ENCODE assay signal across 15 cellular contexts in genomic region chr13:98650376-98651107, GRCh38.
DNase-seq lines count a peak whose midpoint lies in the region; ATAC-seq and TF ChIP-seq lines count a peak whose summit lies in the region.
"Had no signal": no experiment of that assay in that cellular context is flagged by ENCODE, and none has a peak within 500 bp of the region (broad histone marks: within the 10 kb centered on the region; RNA-seq: fewer than 3 reads in every experiment).

No MANE protein-coding gene starts in this region.

- H3K79me2 ChIP-seq in GM23338 (replicated peaks; ENCODE audit: insufficient read depth): no peaks in the 10 kb centered on the region
- no peaks in the 10 kb centered on the region for H3K79me2 ChIP-seq in PC-3 (ENCODE audit: low read length)

- peaks cover 2% of the 10 kb centered on the region for H3K4me1 Mint-ChIP-seq in GM23338
- H3K4me1 Mint-ChIP-seq in activated CD8-positive, alpha-beta T cell treated with anti-CD3 and anti-CD28 coated beads for 36 hours (ENCODE audit: low read depth): peaks cover 4% of the 10 kb centered on the region

- TF ChIP-seq POLR2A in prostate gland (IDR thresholded peaks at IDR 0.05): no peak

- H3K36me3 ChIP-seq in GM23338 (ENCODE audit: insufficient read depth): no peaks in the 10 kb centered on the region
- H3K36me3 ChIP-seq in PC-3 (ENCODE audit: low read depth, low read length): no peaks in the 10 kb centered on the region
- no peaks in the 10 kb centered on the region for H3K36me3 ChIP-seq in prostate gland

- H4K20me1 ChIP-seq in GM23338 (replicated peaks; ENCODE audit: insufficient read depth) (no peaks in the 10 kb centered on the region), PC-3 (ENCODE audit: low read length) (no peaks in the 10 kb centered on the region)

- H3K9ac ChIP-seq in PC-3 (ENCODE audit: low read length): no peak overlapping the region

- no peak overlapping the region for H3K27ac ChIP-seq in GM23338 (ENCODE audit: low read depth)
- peak overlapping the region; percentile 70 for H3K27ac ChIP-seq in PC-3 (ENCODE audit: low read length)
- H3K27ac ChIP-seq in prostate gland: peak overlapping the region in 1 of 2 donors; percentile 9

- ATAC-seq in GM23338: no peak
- ATAC-seq in PC-3: peak; percentile 54
- peak; percentile 91 for ATAC-seq in esophagus mucosa
- ATAC-seq in GM18861 (IDR thresholded peaks at IDR 0.05; ENCODE audit: unreplicated experiment): no peak
- ATAC-seq in HG02798 (IDR thresholded peaks at IDR 0.05; ENCODE audit: poor library complexity, unreplicated experiment): no peak
- ATAC-seq in activated CD8-positive, alpha-beta T cell treated with anti-CD3 and anti-CD28 coated beads for 36 hours: no peak
- ATAC-seq: naive thymus-derived CD8-positive, alpha-beta T cell had no signal

- no peak overlapping the region for H3K4me3 Mint-ChIP-seq in GM23338
- no peak overlapping the region for H3K4me3 Mint-ChIP-seq in activated CD8-positive, alpha-beta T cell treated with anti-CD3 and anti-CD28 coated beads for 36 hours
- H3K4me3 Mint-ChIP-seq: B cell; naive thymus-derived CD8-positive, alpha-beta T cell had no signal

- H3K4me3 ChIP-seq in GM23338 (no peak overlapping the region), PC-3 (ENCODE audit: low read length) (no peak overlapping the region), prostate gland (no peak overlapping the region)

- no peak overlapping the region for H3K27ac Mint-ChIP-seq in GM23338
- H3K27ac Mint-ChIP-seq in activated CD8-positive, alpha-beta T cell treated with anti-CD3 and anti-CD28 coated beads for 36 hours: no peak overlapping the region
- H3K27ac Mint-ChIP-seq: B cell; naive thymus-derived CD8-positive, alpha-beta T cell had no signal

- no peaks in the 10 kb centered on the region for H3K27me3 ChIP-seq in GM23338 (ENCODE audit: insufficient read depth)
- H3K27me3 ChIP-seq in PC-3 (ENCODE audit: low read length): no peaks in the 10 kb centered on the region
- no peaks in the 10 kb centered on the region for H3K27me3 ChIP-seq in prostate gland (replicated peaks; ENCODE audit: insufficient read depth)

- TF ChIP-seq CTCF in GM23338 (conservative IDR thresholded peaks at IDR 0.05; ENCODE audit: low read depth in 2 of 2): no peak
- no peak for TF ChIP-seq CTCF in PC-3 (conservative IDR thresholded peaks at IDR 0.05; ENCODE audit: low read depth, low read length)
- no peak for TF ChIP-seq CTCF in prostate gland (IDR thresholded peaks at IDR 0.05)
- no peak for TF ChIP-seq CTCF in activated CD8-positive, alpha-beta T cell treated with anti-CD3 and anti-CD28 coated beads for 36 hours (IDR thresholded peaks at IDR 0.05)

- 38% methylated on average over 12 of the region's 12 CpGs for WGBS in prostate gland

- peaks cover 8% of the 10 kb centered on the region for H3K27me3 Mint-ChIP-seq in GM23338 (ENCODE audit: insufficient read depth, low read depth, poor library complexity)
- H3K27me3 Mint-ChIP-seq in activated CD8-positive, alpha-beta T cell treated with anti-CD3 and anti-CD28 coated beads for 36 hours: peaks cover 2% of the 10 kb centered on the region

- CTCF ChIA-PET in PC-3 (lab: Charles Lee): no interaction called here
- CTCF ChIA-PET in activated CD8-positive, alpha-beta T cell treated with anti-CD3 and anti-CD28 coated beads for 36 hours (lab: Charles Lee): interaction anchor here (1.0 to 9.8 kb wide), 7 partner anchors 15 to 209 kb away, joined by 3 to 160 read pairs (median 4); no protein-coding TSS in a partner anchor

- no peaks in the 10 kb centered on the region for H3K9me3 Mint-ChIP-seq in GM23338
- H3K9me3 Mint-ChIP-seq in activated CD8-positive, alpha-beta T cell treated with anti-CD3 and anti-CD28 coated beads for 36 hours: no peaks in the 10 kb centered on the region
- H3K9me3 Mint-ChIP-seq: naive thymus-derived CD8-positive, alpha-beta T cell had no signal

- POLR2A ChIA-PET in PC-3 (lab: Charles Lee; ENCODE audit: unreplicated experiment): interaction anchor here (0.6 kb wide), 1 partner anchor 184 kb away, joined by 4 read pairs; no protein-coding TSS in a partner anchor
- POLR2A ChIA-PET in activated CD8-positive, alpha-beta T cell treated with anti-CD3 and anti-CD28 coated beads for 36 hours (lab: Charles Lee): no interaction called here

- no peaks in the 10 kb centered on the region for H3F3A ChIP-seq in GM23338 (replicated peaks; ENCODE audit: low read depth)
- no peaks in the 10 kb centered on the region for H3F3A ChIP-seq in PC-3 (ENCODE audit: low read length, unreplicated experiment)

- BruUV-seq in PC-3 (replicated peaks; lab: Mats Ljungman, UMichigan): TSS peak; percentile 26

- DNase-seq in GM23338 (ENCODE audit: low spot score) (no peak), PC-3 (peak; percentile 88), prostate gland (ENCODE audit: low spot score) (peak; percentile 85)
- DNase-seq in stimulated activated CD4-positive, alpha-beta T cell treated with anti-CD3 and anti-CD28 coated beads, Interleukin-12 subunit alpha, Interleukin-12 subunit beta, amount 100 ng/mL, for 4 hours: no peak
- DNase-seq in activated CD8-positive, alpha-beta T cell treated with anti-CD3 and anti-CD28 coated beads for 36 hours: no peak
- DNase-seq: activated CD4-positive, alpha-beta T cell treated with anti-CD3 and anti-CD28 coated beads for 48 hours; naive thymus-derived CD8-positive, alpha-beta T cell; NCI-H187; retina; stimulated activated CD4-positive, alpha-beta T cell treated with anti-CD3 and anti-CD28 coated beads, Interleukin-4, amount 100 ng/mL, for 24 hours; stimulated activated naive CD4-positive, alpha-beta T cell treated with Interleukin-2 at 50 U/mL for 16 hours had no signal

- no peaks in the 10 kb centered on the region for H3K4me1 ChIP-seq in GM23338 (ENCODE audit: insufficient read depth)
- peaks cover 22% of the 10 kb centered on the region for H3K4me1 ChIP-seq in PC-3 (ENCODE audit: insufficient read depth, low read length)
- no peaks in the 10 kb centered on the region for H3K4me1 ChIP-seq in prostate gland (replicated peaks)

- intact Hi-C loops in PC-3 (cut with micrococcal nuclease): loop anchor here (2.0 to 10.0 kb wide), 3 partner anchors 46 to 166 kb away; no protein-coding TSS in a partner anchor
- intact Hi-C loops in prostate gland (cut with DNase I): no loop called here
- intact Hi-C loops in activated CD8-positive, alpha-beta T cell treated with anti-CD3 and anti-CD28 coated beads for 36 hours (cut with micrococcal nuclease): no loop called here

- H3K9me2 ChIP-seq in GM23338 (ENCODE audit: insufficient read depth) (no peaks in the 10 kb centered on the region), PC-3 (replicated peaks; ENCODE audit: low read length) (no peaks in the 10 kb centered on the region)

- no peaks in the 10 kb centered on the region for H3K36me3 Mint-ChIP-seq in GM23338 (ENCODE audit: low read depth)
- no peaks in the 10 kb centered on the region for H3K36me3 Mint-ChIP-seq in activated CD8-positive, alpha-beta T cell treated with anti-CD3 and anti-CD28 coated beads for 36 hours (ENCODE audit: low read depth)
- H3K36me3 Mint-ChIP-seq: naive thymus-derived CD8-positive, alpha-beta T cell had no signal

- no peaks in the 10 kb centered on the region for H3K9me3 ChIP-seq in PC-3 (ENCODE audit: low read length)
- no peaks in the 10 kb centered on the region for H3K9me3 ChIP-seq in prostate gland

- H3K4me2 ChIP-seq in GM23338 (no peak overlapping the region), PC-3 (ENCODE audit: low read length) (peak overlapping the region; percentile 47)

- peak overlapping the region; percentile 56; the same call in 1 of the 2 replicates for H2AFZ ChIP-seq in GM23338
- H2AFZ ChIP-seq in PC-3 (ENCODE audit: low read length): 0 out of 2 replicates have a peak overlapping the region, but pooled peaks have one; percentile 4

TF ChIP-seq in GM23338, 12 proteins besides CTCF, POLR2A, EP300 and RAD21 (continues in another document):
- TF ChIP-seq CREB1 (CRISPR knock-in tag; IDR thresholded peaks at IDR 0.05; ENCODE audit: low read depth) (no peak), ETS1 (IDR thresholded peaks at IDR 0.05) (no peak), EZH2 (IDR thresholded peaks at IDR 0.05; ENCODE audit: low read depth, unreplicated experiment) (no peak), JUNB (IDR thresholded peaks at IDR 0.05; ENCODE audit: unreplicated experiment) (no peak), STAT1 (IDR thresholded peaks at IDR 0.05; ENCODE audit: unreplicated experiment) (no peak), ZNF331 (CRISPR knock-in tag; IDR thresholded peaks at IDR 0.05; ENCODE audit: low read depth) (no peak), EZH2phosphoT487 (IDR thresholded peaks at IDR 0.05; ENCODE audit: unreplicated experiment) (no peak), POLR2AphosphoS5 (IDR thresholded peaks at IDR 0.05; ENCODE audit: low read depth) (no peak), ZNF114 (CRISPR knock-in tag; IDR thresholded peaks at IDR 0.05) (no peak)

Comparison
In these comparisons a context has a peak if more than half of its experiments do, and no peak if none do; other contexts are left out.
1. ATAC-seq: peak in PC-3 (single experiment) and esophagus mucosa (single experiment); none in GM23338 (single experiment), GM18861 (single experiment), HG02798 (single experiment) and activated CD8-positive, alpha-beta T cell treated with anti-CD3 and anti-CD28 coated beads for 36 hours (single experiment).
2. DNase-seq: peak in PC-3 (single experiment) and prostate gland (single experiment); none in GM23338 (single experiment), stimulated activated CD4-positive, alpha-beta T cell treated with anti-CD3 and anti-CD28 coated beads, Interleukin-12 subunit alpha, Interleukin-12 subunit beta, amount 100 ng/mL, for 4 hours (single experiment) and activated CD8-positive, alpha-beta T cell treated with anti-CD3 and anti-CD28 coated beads for 36 hours (single experiment).